9 cellular contexts compared by ENCODE assay signal in the genomic region with DNA sequence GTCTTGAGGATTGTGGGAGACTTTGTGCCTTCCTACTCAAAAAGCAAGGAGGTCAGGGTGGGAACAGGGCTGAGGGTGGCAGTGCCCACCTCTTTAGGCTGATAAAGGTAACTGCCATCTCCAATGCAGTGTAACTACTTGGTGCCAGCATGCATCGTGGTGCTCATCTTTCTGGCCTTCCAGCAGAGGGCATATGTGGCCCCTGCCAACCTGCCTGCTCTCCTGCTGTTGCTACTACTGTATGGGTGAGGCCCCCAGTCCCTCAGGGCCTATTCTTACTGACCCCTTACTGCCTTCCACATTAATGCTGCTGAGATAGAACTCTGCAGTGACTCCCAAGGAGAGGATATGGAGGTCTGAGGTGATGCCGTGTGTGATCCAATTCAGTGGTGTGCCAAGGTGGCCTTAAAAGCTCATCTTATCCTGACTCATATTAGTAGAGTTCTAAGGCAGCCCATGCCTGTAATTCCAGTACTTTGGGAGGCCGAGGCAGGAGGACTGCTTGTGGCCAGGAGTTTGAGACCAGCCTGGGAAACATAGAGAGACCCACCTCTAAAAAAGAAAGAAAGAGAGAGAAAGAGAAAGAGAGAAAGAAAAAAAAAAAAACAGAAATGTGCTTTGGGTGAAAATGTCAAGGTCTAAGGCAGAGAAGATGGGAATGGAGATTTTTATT. TPM values are rescaled to one million over a fixed set of nuclear protein-coding genes. Genes with fewer than 3 reads are reported as not detected.
DNase-seq lines count a peak whose midpoint lies in the region; ATAC-seq and TF ChIP-seq lines count a peak whose summit lies in the region.
"Had no signal": no experiment of that assay in that cellular context is flagged by ENCODE, and none has a peak within 500 bp of the region (broad histone marks: within the 10 kb centered on the region; RNA-seq: fewer than 3 reads in every experiment).

No MANE protein-coding gene starts in this region.

- TF ChIP-seq POLR2A in breast epithelium (IDR thresholded peaks at IDR 0.05) = no peak

- H3K27me3 Mint-ChIP-seq in MCF 10A (ENCODE audit: insufficient read depth, unreplicated experiment) = no peaks in the 10 kb centered on the region
- no peaks in the 10 kb centered on the region for H3K27me3 Mint-ChIP-seq in stimulated activated naive CD8-positive, alpha-beta T cell treated with anti-CD3 and anti-CD28 coated beads, Interleukin-15, amount 100 ng/mL, for 72 hours

- H3K4me3 Mint-ChIP-seq in MCF 10A (ENCODE audit: unreplicated experiment) = no peak overlapping the region
- H3K4me3 Mint-ChIP-seq in stimulated activated naive CD8-positive, alpha-beta T cell treated with anti-CD3 and anti-CD28 coated beads, Interleukin-15, amount 100 ng/mL, for 72 hours = no peak overlapping the region

- DNase-seq in MCF 10A (ENCODE audit: unreplicated experiment) (peak; percentile 65), breast epithelium (ENCODE audit: low spot score in 2 of 2) (no peak), RKO (ENCODE audit: low spot score) (peak; percentile 51), dedifferentiated amniotic fluid mesenchymal stem cell (ENCODE audit: extremely low spot score) (peak; percentile 35), nucleus accumbens (lab: John Stamatoyannopoulos, UW) (no peak), D341Med (ENCODE audit: low spot score) (no peak)
- DNase-seq in stimulated activated naive CD8-positive, alpha-beta T cell treated with anti-CD3 and anti-CD28 coated beads, Interleukin-15, amount 100 ng/mL, for 72 hours = no peak

- H3K36me3 Mint-ChIP-seq in MCF 10A (ENCODE audit: insufficient read depth, unreplicated experiment) = no peaks in the 10 kb centered on the region

- H3K36me3 ChIP-seq in breast epithelium = no peaks in the 10 kb centered on the region

- H3K27ac Mint-ChIP-seq in MCF 10A (ENCODE audit: low read depth, unreplicated experiment) = peak overlapping the region; percentile 63
- no peak overlapping the region for H3K27ac Mint-ChIP-seq in stimulated activated naive CD8-positive, alpha-beta T cell treated with anti-CD3 and anti-CD28 coated beads, Interleukin-15, amount 100 ng/mL, for 72 hours

- no peak overlapping the region for H3K4me3 ChIP-seq in breast epithelium

- H3K4me1 ChIP-seq in breast epithelium = no peaks in the 10 kb centered on the region

- no peaks in the 10 kb centered on the region for H3K9me3 Mint-ChIP-seq in MCF 10A (ENCODE audit: unreplicated experiment)
- peaks cover 9 to 27% of the 10 kb centered on the region in 2 donors for H3K9me3 Mint-ChIP-seq in stimulated activated naive CD8-positive, alpha-beta T cell treated with anti-CD3 and anti-CD28 coated beads, Interleukin-15, amount 100 ng/mL, for 72 hours

- BruUV-seq in MCF 10A (replicated peaks; lab: Mats Ljungman, UMichigan) = no TSS peak

- no peaks in the 10 kb centered on the region for H3K27me3 ChIP-seq in breast epithelium

- intact Hi-C loops in MCF 10A (cut with micrococcal nuclease) (loop anchor here (1.0 to 5.0 kb wide), 2 partner anchors 50 to 135 kb away; no protein-coding TSS in a partner anchor), breast epithelium (cut with DNase I; ENCODE audit: low total_unique reads) (no loop called here)

- H3K4me1 Mint-ChIP-seq in MCF 10A (ENCODE audit: insufficient read depth, unreplicated experiment) = no peaks in the 10 kb centered on the region
- H3K4me1 Mint-ChIP-seq in stimulated activated naive CD8-positive, alpha-beta T cell treated with anti-CD3 and anti-CD28 coated beads, Interleukin-15, amount 100 ng/mL, for 72 hours = peaks cover 15% of the 10 kb centered on the region

- ATAC-seq in stimulated activated naive CD8-positive, alpha-beta T cell treated with anti-CD3 and anti-CD28 coated beads, Interleukin-15, amount 100 ng/mL, for 72 hours = peak; percentile 55
- ATAC-seq in HG03442 (IDR thresholded peaks at IDR 0.05; ENCODE audit: unreplicated experiment) = no peak

- H3K9me3 ChIP-seq in breast epithelium = peaks cover 48 to 59% of the 10 kb centered on the region in 2 donors

- POLR2A ChIA-PET in MCF 10A (lab: Yijun Ruan, JAX) = interaction anchor here (0.6 to 1.6 kb wide), 3 partner anchors 16 to 184 kb away, joined by 3 to 5 read pairs (median 3); a partner anchor contains a TSS

- no peak overlapping the region for H3K27ac ChIP-seq in breast epithelium

- CTCF ChIA-PET in MCF 10A (lab: Yijun Ruan, JAX) = interaction anchor here (0.5 to 1.5 kb wide), 14 partner anchors 10 to 229 kb away, joined by 3 to 11 read pairs (median 4); a partner anchor contains a TSS

- TF ChIP-seq CTCF in MCF 10A (IDR thresholded peaks at IDR 0.05; ENCODE audit: unreplicated experiment) (peak; percentile 53), breast epithelium (IDR thresholded peaks at IDR 0.05) (no peak)

RNA-seq across cellular contexts. Expression of a gene that starts 9.6 kb away (rescaled TPM):
- 11.9 and 15.3 TPM in 2 replicates for total RNA-seq in MCF 10A (2022)
- 10 to 100 TPM; 18.7 to 43.2 (median 23.9) TPM for total RNA-seq in breast epithelium

RNA-seq across cellular contexts. Expression of a gene that starts 17.4 kb away (rescaled TPM):
- 10.3 and 18.2 TPM in 2 replicates for total RNA-seq in MCF 10A (2022)
- total RNA-seq in breast epithelium = 10 to 100 TPM in 2 of 3 donors, 1 to 10 TPM in 1; 8.0 to 31.8 (median 26.5) TPM

RNA-seq across cellular contexts. Expression of a gene that starts 30.9 kb away (rescaled TPM):
- 112 and 166 TPM in 2 replicates for total RNA-seq in MCF 10A (2022)
- total RNA-seq in breast epithelium = 10 to 100 TPM; 70.4 to 74.1 (median 70.7) TPM

RNA-seq across cellular contexts. Expression of a gene that starts 36.0 kb away (rescaled TPM):
- total RNA-seq in MCF 10A (2022) = not detected in 2 replicates
- total RNA-seq in breast epithelium = not detected
- total RNA-seq: pulmonary artery endothelial cell had no signal

RNA-seq across cellular contexts. Expression of a gene that starts 36.4 kb away (rescaled TPM):
- total RNA-seq in MCF 10A (2022) (130 and 146 TPM in 2 replicates), breast epithelium (100 to 1,000 TPM; 112 to 156 (median 153) TPM)

Comparison
In these comparisons a context has a peak if more than half of its experiments do, and no peak if none do; other contexts are left out.
1. DNase-seq: peak in MCF 10A (single experiment), RKO (single experiment) and dedifferentiated amniotic fluid mesenchymal stem cell (single experiment); none in breast epithelium (0 of 2), stimulated activated naive CD8-positive, alpha-beta T cell treated with anti-CD3 and anti-CD28 coated beads, Interleukin-15, amount 100 ng/mL, for 72 hours (0 of 2), nucleus accumbens (0 of 56) and D341Med (single experiment).